In the genomic region with DNA sequence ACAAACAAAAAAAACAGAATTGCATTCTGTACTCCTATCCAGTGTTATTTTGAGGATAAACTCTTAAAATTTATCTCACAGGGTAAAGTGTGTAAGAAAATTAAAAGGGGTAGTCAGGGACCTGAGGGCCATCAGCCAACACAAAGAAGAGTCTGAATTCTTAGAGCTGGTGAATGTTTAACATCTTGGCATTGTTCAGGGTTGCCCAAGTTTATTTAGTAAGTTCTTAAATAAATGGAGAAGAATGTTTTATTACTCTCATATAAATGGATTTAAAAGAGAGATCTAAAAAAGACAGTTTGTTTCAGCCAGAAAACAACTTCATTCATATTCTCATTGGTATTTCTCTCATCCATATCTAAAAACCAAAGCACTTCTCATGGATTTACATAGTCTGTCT, we compare ENCODE assay signal across 25 cellular contexts.
DNase-seq lines count a peak whose midpoint lies in the region; ATAC-seq and TF ChIP-seq lines count a peak whose summit lies in the region.
"Had no signal": no experiment of that assay in that cellular context is flagged by ENCODE, and none has a peak within 500 bp of the region (broad histone marks: within the 10 kb centered on the region; RNA-seq: fewer than 3 reads in every experiment).

No MANE protein-coding gene starts in this region.

- H3K9me3 ChIP-seq in neuron (ENCODE audit: low read length), result no peaks in the 10 kb centered on the region
- no peaks in the 10 kb centered on the region for H3K9me3 ChIP-seq in transverse colon
- H3K9me3 ChIP-seq: heart left ventricle, sigmoid colon, upper lobe of left lung had no signal

- H3K9me3 Mint-ChIP-seq in brain, result no peaks in the 10 kb centered on the region
- H3K9me3 Mint-ChIP-seq: activated CD4-positive, alpha-beta T cell treated with anti-CD3 and anti-CD28 coated beads, Interleukin-2, amount 10 ng/mL, durations not matched to agents 7 days and 5 days; activated T-cell treated with anti-CD3 and anti-CD28 coated beads, Interleukin-2, amount 50 U/mL, for 24 hours; CD14-positive monocyte; dendritic cell treated with granulocyte-macrophage colony-stimulating factor and Interleukin-4, amounts not matched to agents 40 ng/mL and 50 ng/mL, for 4 days; GM23338; IgD-negative memory B cell had no signal

- ATAC-seq in GM21825 (IDR thresholded peaks at IDR 0.05; ENCODE audit: unreplicated experiment), result no peak
- ATAC-seq: esophagus mucosa, GM23338, heart left ventricle had no signal

- peaks cover 67% of the 10 kb centered on the region for H3K4me1 Mint-ChIP-seq in brain

- peaks cover 6% of the 10 kb centered on the region for H3K27me3 Mint-ChIP-seq in brain

- no peak overlapping the region for H3K4me3 Mint-ChIP-seq in brain
- H3K4me3 Mint-ChIP-seq: activated CD4-positive, alpha-beta T cell treated with anti-CD3 and anti-CD28 coated beads, Interleukin-2, amount 10 ng/mL, durations not matched to agents 7 days and 5 days; activated naive CD8-positive, alpha-beta T cell; activated T-cell treated with anti-CD3 and anti-CD28 coated beads, Interleukin-2, amount 50 U/mL, for 24 hours; CD14-positive monocyte; dendritic cell treated with granulocyte-macrophage colony-stimulating factor and Interleukin-4, amounts not matched to agents 40 ng/mL and 50 ng/mL, for 4 days; GM23338; IgD-negative memory B cell; neural crest cell had no signal

- peak overlapping the region; percentile 77 for H2AFZ ChIP-seq in neuron (ENCODE audit: low read depth, low read length)
- H2AFZ ChIP-seq: GM23338 had no signal

- H3K4me1 ChIP-seq in neuron (ENCODE audit: insufficient read depth, low read length) (peaks cover 38% of the 10 kb centered on the region), transverse colon (peaks cover 4 to 24% (median 14%) of the 10 kb centered on the region in 4 donors)

- H3K27me3 ChIP-seq in neuron (ENCODE audit: insufficient read depth, low read length) (no peaks in the 10 kb centered on the region), transverse colon (no peaks in the 10 kb centered on the region)
- H3K27me3 ChIP-seq: sigmoid colon, upper lobe of left lung had no signal

- H3K27ac ChIP-seq in transverse colon, result peak overlapping the region; percentile 23 to 62 (median 48)
- H3K27ac ChIP-seq: heart left ventricle, RWPE1 had no signal

- no peak for TF ChIP-seq POLR2A in transverse colon (IDR thresholded peaks at IDR 0.05)

- H3K27ac Mint-ChIP-seq in brain, result peak overlapping the region in 3 of 5 experiments; percentile 51 to 94 (median 71)
- H3K27ac Mint-ChIP-seq: activated CD4-positive, alpha-beta T cell treated with anti-CD3 and anti-CD28 coated beads, Interleukin-2, amount 10 ng/mL, durations not matched to agents 7 days and 5 days; activated naive CD8-positive, alpha-beta T cell; activated T-cell treated with anti-CD3 and anti-CD28 coated beads, Interleukin-2, amount 50 U/mL, for 24 hours; CD14-positive monocyte; dendritic cell treated with granulocyte-macrophage colony-stimulating factor and Interleukin-4, amounts not matched to agents 40 ng/mL and 50 ng/mL, for 4 days; GM23338; IgD-negative memory B cell; progenitor cell of endocrine pancreas had no signal

- no peak for TF ChIP-seq EP300 in transverse colon (IDR thresholded peaks at IDR 0.05; ENCODE audit: low read depth)

- TF ChIP-seq CTCF in brain (conservative IDR thresholded peaks at IDR 0.05) (no peak), transverse colon (IDR thresholded peaks at IDR 0.05) (no peak)

- H3K4me3 ChIP-seq in neuron (ENCODE audit: low read length), result no peak overlapping the region
- H3K4me3 ChIP-seq in transverse colon, result no peak overlapping the region
- H3K4me3 ChIP-seq: GM23338, heart left ventricle, sigmoid colon, upper lobe of left lung had no signal

- DNase-seq in kidney glomerular epithelial cell (lab: John Stamatoyannopoulos, UW) (peak; percentile 17), transverse colon (no peak), NCI-H345 treated with DMSO at 0.1 percent for 48 hours (lab: John Stamatoyannopoulos, UW; ENCODE audit: unreplicated experiment) (no peak)
- DNase-seq in stimulated activated CD4-positive, alpha-beta T cell treated with anti-CD3 and anti-CD28 coated beads, Interleukin-12 subunit alpha, Interleukin-12 subunit beta, amount 100 ng/mL, for 4 hours, result no peak
- DNase-seq: activated CD4-positive, alpha-beta T cell treated with anti-CD3 and anti-CD28 coated beads, Interleukin-2, amount 10 ng/mL, durations not matched to agents 7 days and 5 days; activated effector memory CD4-positive, alpha-beta T cell treated with anti-CD3 and anti-CD28 coated beads, Interleukin-2, amount 50 U/mL, for 16 hours; activated T-cell treated with anti-CD3 and anti-CD28 coated beads, Interleukin-2, amount 50 U/mL, for 24 hours; heart left ventricle; NCI-H1694 treated with DMSO at 0.1 percent for 48 hours; NCI-H510A; sigmoid colon; stimulated activated CD4-positive, alpha-beta T cell treated with anti-CD3 and anti-CD28 coated beads, Interleukin-4, amount 100 ng/mL, for 24 hours; upper lobe of left lung had no signal

- H3K36me3 ChIP-seq in neuron (ENCODE audit: insufficient read depth, low read length) (no peaks in the 10 kb centered on the region), transverse colon (no peaks in the 10 kb centered on the region)
- H3K36me3 ChIP-seq: heart left ventricle, sigmoid colon, upper lobe of left lung had no signal

- in situ Hi-C loops in transverse colon (cut with MboI; ENCODE audit: low pct_ligation_motif_present in 1 of 4, low pct_unique_long_range_greater_than_20kb in 1 of 4, low sequenced_read_pairs in 3 of 4), result loop anchor here in 1 of 4 donors (5.0 kb wide), 1 partner anchor 386 kb away; no protein-coding TSS in a partner anchor

- intact Hi-C loops in transverse colon (cut with DNase I; ENCODE audit: low total_unique reads), result loop anchor here (10.0 kb wide), 1 partner anchor 83 kb away; no protein-coding TSS in a partner anchor

- H3K36me3 Mint-ChIP-seq in brain, result no peaks in the 10 kb centered on the region
- H3K36me3 Mint-ChIP-seq: activated naive CD8-positive, alpha-beta T cell; CD14-positive monocyte; IgD-negative memory B cell had no signal
